In genomic region chr12:93773122-93773871, GRCh38 we compare ENCODE assay signal across 11 cellular contexts.
DNase-seq lines count a peak whose midpoint lies in the region; ATAC-seq and TF ChIP-seq lines count a peak whose summit lies in the region.
"Had no signal": no experiment of that assay in that cellular context is flagged by ENCODE, and none has a peak within 500 bp of the region (broad histone marks: within the 10 kb centered on the region; RNA-seq: fewer than 3 reads in every experiment).

No MANE protein-coding gene starts in this region.

- H3K4me3 Mint-ChIP-seq in stimulated activated naive CD8-positive, alpha-beta T cell treated with anti-CD3 and anti-CD28 coated beads, Interleukin-15, Interleukin-2, amounts not matched to agents 100 ng/mL and 50 ng/mL, for 24 hours: peak overlapping the region; percentile 21
- H3K4me3 Mint-ChIP-seq: endodermal cell had no signal

- H3K36me3 Mint-ChIP-seq in stimulated activated naive CD8-positive, alpha-beta T cell treated with anti-CD3 and anti-CD28 coated beads, Interleukin-15, Interleukin-2, amounts not matched to agents 100 ng/mL and 50 ng/mL, for 24 hours (ENCODE audit: low read depth): peaks cover 6% of the 10 kb centered on the region

- ATAC-seq in GM21423 (IDR thresholded peaks at IDR 0.05; ENCODE audit: unreplicated experiment): no peak

- H3K4me3 ChIP-seq in fibroblast of the aortic adventitia (ENCODE audit: low read depth, low read length): no peak overlapping the region

- H3K9me3 Mint-ChIP-seq in stimulated activated naive CD8-positive, alpha-beta T cell treated with anti-CD3 and anti-CD28 coated beads, Interleukin-15, Interleukin-2, amounts not matched to agents 100 ng/mL and 50 ng/mL, for 24 hours: peaks cover 10% of the 10 kb centered on the region
- H3K9me3 Mint-ChIP-seq: endodermal cell had no signal

- peaks cover 48% of the 10 kb centered on the region for H3K4me1 Mint-ChIP-seq in stimulated activated naive CD8-positive, alpha-beta T cell treated with anti-CD3 and anti-CD28 coated beads, Interleukin-15, Interleukin-2, amounts not matched to agents 100 ng/mL and 50 ng/mL, for 24 hours (ENCODE audit: low read depth)

- TF ChIP-seq CTCF in fibroblast of the aortic adventitia (IDR thresholded peaks at IDR 0.05; ENCODE audit: insufficient read depth, low read length): no peak

- H3K27ac Mint-ChIP-seq in stimulated activated naive CD8-positive, alpha-beta T cell treated with anti-CD3 and anti-CD28 coated beads, Interleukin-15, Interleukin-2, amounts not matched to agents 100 ng/mL and 50 ng/mL, for 24 hours: peak overlapping the region; percentile 51
- H3K27ac Mint-ChIP-seq: endodermal cell had no signal

- peak; percentile 20 for DNase-seq in activated gamma-delta T cell treated with anti-CD3 and anti-CD28 coated beads, Interleukin-2, amount 50 U/mL, for 16 hours (ENCODE audit: low read depth)
- DNase-seq in activated gamma-delta T cell treated with Interleukin-2 at 50 U/mL for 16 hours (no peak), fibroblast of the aortic adventitia (ENCODE audit: low read depth) (peak; percentile 56), germinal center (ENCODE audit: low spot score) (no peak), iPS-NIHi7 (ENCODE audit: extremely low spot score) (no peak)
- DNase-seq in activated CD4-positive, alpha-beta T cell treated with anti-CD3 and anti-CD28 coated beads for 48 hours: peak; percentile 61
- DNase-seq: C1 segment of cervical spinal cord, endodermal cell, T-helper 9 cell had no signal

- H3K27me3 Mint-ChIP-seq in stimulated activated naive CD8-positive, alpha-beta T cell treated with anti-CD3 and anti-CD28 coated beads, Interleukin-15, Interleukin-2, amounts not matched to agents 100 ng/mL and 50 ng/mL, for 24 hours: no peaks in the 10 kb centered on the region

Comparison
In these comparisons a context has a peak if more than half of its experiments do, and no peak if none do; other contexts are left out.
1. DNase-seq: peak in activated gamma-delta T cell treated with anti-CD3 and anti-CD28 coated beads, Interleukin-2, amount 50 U/mL, for 16 hours (single experiment), activated CD4-positive, alpha-beta T cell treated with anti-CD3 and anti-CD28 coated beads for 48 hours (single experiment) and fibroblast of the aortic adventitia (single experiment); none in activated gamma-delta T cell treated with Interleukin-2 at 50 U/mL for 16 hours (single experiment), germinal center (single experiment) and iPS-NIHi7 (single experiment).